In the genomic region with DNA sequence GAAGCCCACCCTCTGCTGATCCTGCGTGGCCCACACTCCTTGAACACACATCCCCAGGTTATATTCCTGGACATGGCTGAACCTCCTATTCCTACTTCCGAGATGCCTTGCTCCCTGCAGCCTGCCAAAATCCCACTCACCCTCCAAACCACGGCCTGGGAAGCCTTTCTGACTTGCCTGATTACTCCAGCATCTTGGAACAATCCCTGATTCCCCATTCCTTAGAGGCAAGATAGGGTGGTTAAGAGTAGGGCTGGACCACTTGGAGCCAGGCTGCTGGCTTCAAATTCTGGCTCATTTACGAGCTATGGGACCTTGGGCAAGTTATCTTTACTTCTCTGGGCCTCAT, we compare ENCODE assay signal across 22 cellular contexts. TPM values are rescaled to one million over a fixed set of nuclear protein-coding genes. Genes with fewer than 3 reads are reported as not detected.
"Had no signal": no experiment of that assay in that cellular context is flagged by ENCODE, and none has a peak within 500 bp of the region (broad histone marks: within the 10 kb centered on the region; RNA-seq: fewer than 3 reads in every experiment).

No MANE protein-coding gene starts in this region.

- H3K27me3 Mint-ChIP-seq: activated naive CD4-positive, alpha-beta T cell treated with anti-CD3 and anti-CD28 coated beads, Interleukin-2, amount 10 ng/mL, durations not matched to agents 7 days and 5 days; naive thymus-derived CD8-positive, alpha-beta T cell had no signal

- ATAC-seq: activated CD4-positive, CD25-positive, alpha-beta regulatory T cell treated with anti-CD3 and anti-CD28 coated beads, Interleukin-2, amount 50 U/mL, for 24 hours; foreskin keratinocyte; left lobe of liver; naive thymus-derived CD8-positive, alpha-beta T cell; upper lobe of right lung had no signal

- DNase-seq: activated CD4-positive, alpha-beta T cell treated with anti-CD3 and anti-CD28 coated beads, Interleukin-2, amount 50 U/mL, for 1 hour; activated naive CD4-positive, alpha-beta T cell treated with anti-CD3 and anti-CD28 coated beads, Interleukin-2, amount 10 ng/mL, durations not matched to agents 7 days and 5 days; activated T-cell treated with anti-CD3 and anti-CD28 coated beads, Interleukin-2, amount 50 U/mL, for 1 hour; aorta; brain microvascular endothelial cell; caudate nucleus; dermis blood vessel endothelial cell; effector CD8-positive, alpha-beta T cell; foreskin keratinocyte; naive thymus-derived CD8-positive, alpha-beta T cell; stimulated activated CD4-positive, alpha-beta T cell treated with anti-CD3 and anti-CD28 coated beads, Interleukin-2, amount 100 ng/mL, for 48 hours; stimulated activated naive CD4-positive, alpha-beta T cell treated with Interleukin-2 at 50 U/mL for 16 hours; substantia nigra; thyroid gland; upper lobe of right lung had no signal

- H3K9me3 ChIP-seq: ovary, prostate gland, thyroid gland, upper lobe of right lung had no signal

- H3K4me3 ChIP-seq: lung, ovary, prostate gland, thyroid gland, upper lobe of right lung had no signal

- H3K9me3 Mint-ChIP-seq: activated naive CD4-positive, alpha-beta T cell treated with anti-CD3 and anti-CD28 coated beads, Interleukin-2, amount 10 ng/mL, durations not matched to agents 7 days and 5 days; naive thymus-derived CD8-positive, alpha-beta T cell had no signal

- H3K36me3 ChIP-seq: ovary, prostate gland had no signal

- H3K4me3 Mint-ChIP-seq: activated naive CD4-positive, alpha-beta T cell treated with anti-CD3 and anti-CD28 coated beads, Interleukin-2, amount 10 ng/mL, durations not matched to agents 7 days and 5 days had no signal

- H3K27me3 ChIP-seq: brain microvascular endothelial cell, foreskin keratinocyte, ovary, thyroid gland, upper lobe of right lung had no signal

- H3K27ac ChIP-seq: brain microvascular endothelial cell, foreskin keratinocyte, ovary, prostate gland, thyroid gland, upper lobe of right lung had no signal

- H3K4me1 ChIP-seq: foreskin keratinocyte had no signal

RNA-seq across cellular contexts. Expression of a gene that starts 45.9 kb away (rescaled TPM):
- total RNA-seq: aorta; dermis blood vessel endothelial cell; foreskin keratinocyte; kidney epithelial cell; naive thymus-derived CD8-positive, alpha-beta T cell; T-helper 2 cell treated with Interferon-gamma antibody and Interleukin-4, amounts not matched to agents 100 ng/mL and 5 ng/mL, for 36 hours had no signal
- polyA plus RNA-seq: aorta; foreskin keratinocyte; naive thymus-derived CD8-positive, alpha-beta T cell had no signal
